Comparison of ENCODE assay signal across 3 cellular contexts in genomic region chr3:106413683-106414082, GRCh38.
"Had no signal": no experiment of that assay in that cellular context is flagged by ENCODE, and none has a peak within 500 bp of the region (broad histone marks: within the 10 kb centered on the region; RNA-seq: fewer than 3 reads in every experiment).

No MANE protein-coding gene starts in this region.

- H3K4me3 ChIP-seq: GM12878 had no signal

- DNase-seq: GDM1, GF-D8 had no signal
